ENCODE assay signal across 17 cellular contexts in genomic region chr5:59299006-59299405, GRCh38.
DNase-seq lines count a peak whose midpoint lies in the region; ATAC-seq and TF ChIP-seq lines count a peak whose summit lies in the region.
"Had no signal": no experiment of that assay in that cellular context is flagged by ENCODE, and none has a peak within 500 bp of the region (broad histone marks: within the 10 kb centered on the region; RNA-seq: fewer than 3 reads in every experiment).

No MANE protein-coding gene starts in this region.

- TF ChIP-seq EP300 in gastroesophageal sphincter (IDR thresholded peaks at IDR 0.05), result no peak

- peak overlapping the region; percentile 27 for H3K27ac Mint-ChIP-seq in Calu3 (ENCODE audit: unreplicated experiment)
- H3K27ac Mint-ChIP-seq: neural progenitor cell had no signal

- H3K36me3 ChIP-seq in gastroesophageal sphincter (no peaks in the 10 kb centered on the region), parathyroid adenoma (ENCODE audit: control insufficient read depth, insufficient read depth, low read length) (no peaks in the 10 kb centered on the region), thyroid gland (no peaks in the 10 kb centered on the region)
- H3K36me3 ChIP-seq: neural progenitor cell had no signal

- no peak overlapping the region for H3K9ac ChIP-seq in parathyroid adenoma
- H3K9ac ChIP-seq: neural progenitor cell had no signal

- H3K4me1 ChIP-seq in gastroesophageal sphincter (peaks cover 2 to 52% (median 5%) of the 10 kb centered on the region in 3 donors), parathyroid adenoma (peaks cover 8% of the 10 kb centered on the region), thyroid gland (peaks cover 7% of the 10 kb centered on the region in 2 donors)
- H3K4me1 ChIP-seq: neural progenitor cell had no signal

- no peaks in the 10 kb centered on the region for H3K27me3 ChIP-seq in gastroesophageal sphincter
- no peaks in the 10 kb centered on the region for H3K27me3 ChIP-seq in parathyroid adenoma (ENCODE audit: control insufficient read depth, insufficient read depth, low read length)
- H3K27me3 ChIP-seq in thyroid gland, result no peaks in the 10 kb centered on the region
- H3K27me3 ChIP-seq: neural progenitor cell had no signal

- TF ChIP-seq POLR2A in gastroesophageal sphincter (IDR thresholded peaks at IDR 0.05) (no peak), thyroid gland (IDR thresholded peaks at IDR 0.05) (no peak)

- ATAC-seq in gastroesophageal sphincter, result no peak
- ATAC-seq: sciatic nerve had no signal

- DNase-seq in Calu3 (no peak), RWPE1 (ENCODE audit: low spot score) (peak; percentile 37), hippocampal formation (lab: John Stamatoyannopoulos, UW) (no peak), thyroid gland (no peak)
- DNase-seq in central memory CD4-positive, alpha-beta T cell, result no peak
- DNase-seq in NK-92 treated with Interleukin-12 subunit alpha and Interleukin-12 subunit beta, amount 100 ng/mL, for 24 hours (lab: John Stamatoyannopoulos, UW), result no peak
- DNase-seq: activated CD4-positive, alpha-beta T cell treated with anti-CD3 and anti-CD28 coated beads for 4 hours; activated CD8-positive, alpha-beta memory T cell treated with anti-CD3 and anti-CD28 coated beads, Interleukin-2, amount 50 U/mL, for 4 hours; activated effector memory CD4-positive, alpha-beta T cell treated with anti-CD3 and anti-CD28 coated beads, Interleukin-2, amount 50 U/mL, for 16 hours; amygdala; COR-L47; NCI-H2029 treated with DMSO at 0.1 percent for 48 hours; NCI-H510A had no signal

- BruUV-seq in Calu3 (replicated peaks; lab: Mats Ljungman, UMichigan), result no TSS peak

- CTCF ChIA-PET in Calu3 (lab: Charles Lee) (interaction anchor here (1.0 kb wide), 1 partner anchor 38 kb away, joined by 3 read pairs; no protein-coding TSS in a partner anchor), RWPE1 (lab: Yijun Ruan, JAX) (interaction anchor here (1.0 to 2.1 kb wide), 4 partner anchors 10 to 111 kb away, joined by 3 to 5 read pairs (median 4); no protein-coding TSS in a partner anchor)

- H3K4me3 ChIP-seq in gastroesophageal sphincter (no peak overlapping the region), parathyroid adenoma (ENCODE audit: low read depth, low read length) (no peak overlapping the region), thyroid gland (replicated peaks in 1 of 3) (no peak overlapping the region)
- H3K4me3 ChIP-seq: neural progenitor cell had no signal

- H3K4me1 Mint-ChIP-seq in Calu3 (ENCODE audit: low read depth, unreplicated experiment), result peaks cover 31% of the 10 kb centered on the region
- H3K4me1 Mint-ChIP-seq: neural progenitor cell had no signal

- intact Hi-C loops in Calu3 (cut with micrococcal nuclease; ENCODE audit: unreplicated experiment), result no loop called here
- intact Hi-C loops in thyroid gland (cut with DNase I), result no loop called here

- peak overlapping the region; percentile 8 for H2AFZ ChIP-seq in parathyroid adenoma
- H2AFZ ChIP-seq: neural progenitor cell had no signal

- no peak overlapping the region for H3K4me2 ChIP-seq in parathyroid adenoma (ENCODE audit: low read length)
- H3K4me2 ChIP-seq: neural progenitor cell had no signal

- WGBS in gastroesophageal sphincter (ENCODE audit: low coverage in 1 of 2), 2 donors, result 29 to 43% methylated on average over 2 to 3 of the region's 3 CpGs
- WGBS in thyroid gland, 2 donors, result 70 to 79% methylated on average over 3 of the region's 3 CpGs

- H3K79me2 ChIP-seq in parathyroid adenoma, result no peaks in the 10 kb centered on the region

- no peaks in the 10 kb centered on the region for H3K27me3 Mint-ChIP-seq in Calu3 (ENCODE audit: unreplicated experiment)

- no peaks in the 10 kb centered on the region for H3K9me3 ChIP-seq in gastroesophageal sphincter
- H3K9me3 ChIP-seq in parathyroid adenoma (ENCODE audit: control insufficient read depth, low read length), result no peaks in the 10 kb centered on the region
- H3K9me3 ChIP-seq in thyroid gland, result no peaks in the 10 kb centered on the region

- peaks cover 3% of the 10 kb centered on the region for H3K9me3 Mint-ChIP-seq in Calu3 (ENCODE audit: low read depth, unreplicated experiment)

- H3K27ac ChIP-seq in RWPE1, result no peak overlapping the region
- H3K27ac ChIP-seq in gastroesophageal sphincter, result peak overlapping the region in 3 of 4 donors; percentile 41 to 73 (median 60)
- no peak overlapping the region for H3K27ac ChIP-seq in parathyroid adenoma
- H3K27ac ChIP-seq in thyroid gland, result no peak overlapping the region
- H3K27ac ChIP-seq: neural progenitor cell had no signal

- POLR2A ChIA-PET in RWPE1 (lab: Yijun Ruan, JAX; ENCODE audit: low non-redundant PET), result no interaction called here

- peaks cover 9% of the 10 kb centered on the region for H3K36me3 Mint-ChIP-seq in Calu3 (ENCODE audit: insufficient read depth, unreplicated experiment)
- H3K36me3 Mint-ChIP-seq: neural progenitor cell had no signal

- no peak for TF ChIP-seq CTCF in Calu3 (IDR thresholded peaks at IDR 0.05; ENCODE audit: unreplicated experiment)
- TF ChIP-seq CTCF in RWPE1 (conservative IDR thresholded peaks at IDR 0.05; ENCODE audit: low read depth), result no peak
- peak in 1 of 4 experiments; percentile 5 for TF ChIP-seq CTCF in gastroesophageal sphincter (IDR thresholded peaks at IDR 0.05)
- no peak for TF ChIP-seq CTCF in parathyroid adenoma (IDR thresholded peaks at IDR 0.05)
- no peak for TF ChIP-seq CTCF in thyroid gland (IDR thresholded peaks at IDR 0.05)

- H3K4me3 Mint-ChIP-seq in Calu3 (ENCODE audit: low read depth, unreplicated experiment), result no peak overlapping the region
- H3K4me3 Mint-ChIP-seq: neural progenitor cell had no signal

Comparison
In these comparisons a context has a peak if more than half of its experiments do, and no peak if none do; other contexts are left out.
1. H3K27ac ChIP-seq: peak in gastroesophageal sphincter (3 of 4); none in RWPE1 (single experiment), parathyroid adenoma (single experiment) and thyroid gland (0 of 3).